In genomic region chr11:30960387-30960992, GRCh38 we compare ENCODE assay signal across 9 cellular contexts.
DNase-seq lines count a peak whose midpoint lies in the region; ATAC-seq and TF ChIP-seq lines count a peak whose summit lies in the region.
"Had no signal": no experiment of that assay in that cellular context is flagged by ENCODE, and none has a peak within 500 bp of the region (broad histone marks: within the 10 kb centered on the region; RNA-seq: fewer than 3 reads in every experiment).

No MANE protein-coding gene starts in this region.

- no peaks in the 10 kb centered on the region for H3K27me3 ChIP-seq in CD4-positive, alpha-beta memory T cell (ENCODE audit: insufficient read depth, low read length)

- no peaks in the 10 kb centered on the region for H3K27me3 Mint-ChIP-seq in CD4-positive, alpha-beta memory T cell
- no peaks in the 10 kb centered on the region for H3K27me3 Mint-ChIP-seq in activated CD4-positive, alpha-beta T cell treated with anti-CD3 and anti-CD28 coated beads for 36 hours

- in situ Hi-C loops in SK-MEL-5 (cut with HindIII; ENCODE audit: low pct_unique_long_range_greater_than_20kb, low sequenced_read_pairs) = no loop called here

- POLR2A ChIA-PET in CD4-positive, alpha-beta memory T cell (lab: Charles Lee; ENCODE audit: partially characterized antibody) = no interaction called here
- POLR2A ChIA-PET in activated CD4-positive, alpha-beta T cell treated with anti-CD3 and anti-CD28 coated beads for 36 hours (lab: Charles Lee) = no interaction called here

- H3K27ac ChIP-seq in CD4-positive, alpha-beta memory T cell (ENCODE audit: low read depth, low read length) = no peak overlapping the region
- H3K27ac ChIP-seq: thoracic aorta had no signal

- no peak overlapping the region for H3K27ac Mint-ChIP-seq in CD4-positive, alpha-beta memory T cell
- no peak overlapping the region for H3K27ac Mint-ChIP-seq in activated CD4-positive, alpha-beta T cell treated with anti-CD3 and anti-CD28 coated beads for 36 hours

- no peaks in the 10 kb centered on the region for H3K36me3 ChIP-seq in CD4-positive, alpha-beta memory T cell (ENCODE audit: insufficient read depth, low read length)
- H3K36me3 ChIP-seq: thoracic aorta had no signal

- H3K36me3 Mint-ChIP-seq in CD4-positive, alpha-beta memory T cell = no peaks in the 10 kb centered on the region
- no peaks in the 10 kb centered on the region for H3K36me3 Mint-ChIP-seq in activated CD4-positive, alpha-beta T cell treated with anti-CD3 and anti-CD28 coated beads for 36 hours (ENCODE audit: low read depth)

- DNase-seq in DMS114 treated with DMSO at 0.1 percent for 48 hours (lab: John Stamatoyannopoulos, UW; ENCODE audit: unreplicated experiment) = peak; percentile 100
- peak; percentile 61 for DNase-seq in SK-MEL-5 (ENCODE audit: low read depth, low spot score)
- DNase-seq in iPS-NIHi11 (ENCODE audit: low spot score) = peak; percentile 31
- DNase-seq in CD4-positive, alpha-beta memory T cell = no peak
- DNase-seq in activated CD4-positive, alpha-beta T cell treated with anti-CD3 and anti-CD28 coated beads for 36 hours = no peak

- no peaks in the 10 kb centered on the region for H3K4me1 ChIP-seq in CD4-positive, alpha-beta memory T cell (ENCODE audit: insufficient read depth, low read length)

- H3K4me1 Mint-ChIP-seq in CD4-positive, alpha-beta memory T cell = no peaks in the 10 kb centered on the region
- no peaks in the 10 kb centered on the region for H3K4me1 Mint-ChIP-seq in activated CD4-positive, alpha-beta T cell treated with anti-CD3 and anti-CD28 coated beads for 36 hours

- H3K9me3 Mint-ChIP-seq in CD4-positive, alpha-beta memory T cell = peaks cover 0 to 9% (median 2%) of the 10 kb centered on the region in 8 donors
- no peaks in the 10 kb centered on the region for H3K9me3 Mint-ChIP-seq in activated CD4-positive, alpha-beta T cell treated with anti-CD3 and anti-CD28 coated beads for 36 hours (ENCODE audit: low read depth)

- ATAC-seq in GM18519 (IDR thresholded peaks at IDR 0.05; ENCODE audit: low FRiP score, unreplicated experiment) (no peak), HG02610 (IDR thresholded peaks at IDR 0.05; ENCODE audit: unreplicated experiment) (no peak)
- ATAC-seq in activated CD4-positive, alpha-beta T cell treated with anti-CD3 and anti-CD28 coated beads for 36 hours = no peak

- CTCF ChIA-PET in CD4-positive, alpha-beta memory T cell (lab: Charles Lee; ENCODE audit: partially characterized antibody) = no interaction called here
- CTCF ChIA-PET in activated CD4-positive, alpha-beta T cell treated with anti-CD3 and anti-CD28 coated beads for 36 hours (lab: Charles Lee) = interaction anchor here (0.6 kb wide), 1 partner anchor 980 kb away, joined by 3 read pairs; no protein-coding TSS in a partner anchor

- H3K4me3 Mint-ChIP-seq in CD4-positive, alpha-beta memory T cell = no peak overlapping the region
- H3K4me3 Mint-ChIP-seq in activated CD4-positive, alpha-beta T cell treated with anti-CD3 and anti-CD28 coated beads for 36 hours = no peak overlapping the region

- H3K4me3 ChIP-seq in CD4-positive, alpha-beta memory T cell (ENCODE audit: low read length in 2 of 2) = no peak overlapping the region
- H3K4me3 ChIP-seq: thoracic aorta had no signal

- peak; percentile 80 for TF ChIP-seq CTCF in LNCAP (IDR thresholded peaks at IDR 0.05)

- intact Hi-C loops in CD4-positive, alpha-beta memory T cell (cut with micrococcal nuclease) = no loop called here
- intact Hi-C loops in activated CD4-positive, alpha-beta T cell treated with anti-CD3 and anti-CD28 coated beads for 36 hours (cut with DNase I, micrococcal nuclease) = no loop called here

- H3K9me3 ChIP-seq in CD4-positive, alpha-beta memory T cell (ENCODE audit: control insufficient read depth in 1 of 2, low read length in 2 of 2) = no peaks in the 10 kb centered on the region
- H3K9me3 ChIP-seq: thoracic aorta had no signal

Comparison
In these comparisons a context has a peak if more than half of its experiments do, and no peak if none do; other contexts are left out.
1. DNase-seq: peak in DMS114 treated with DMSO at 0.1 percent for 48 hours (single experiment), SK-MEL-5 (single experiment) and iPS-NIHi11 (single experiment); none in CD4-positive, alpha-beta memory T cell (0 of 5) and activated CD4-positive, alpha-beta T cell treated with anti-CD3 and anti-CD28 coated beads for 36 hours (single experiment).